In the genomic region with DNA sequence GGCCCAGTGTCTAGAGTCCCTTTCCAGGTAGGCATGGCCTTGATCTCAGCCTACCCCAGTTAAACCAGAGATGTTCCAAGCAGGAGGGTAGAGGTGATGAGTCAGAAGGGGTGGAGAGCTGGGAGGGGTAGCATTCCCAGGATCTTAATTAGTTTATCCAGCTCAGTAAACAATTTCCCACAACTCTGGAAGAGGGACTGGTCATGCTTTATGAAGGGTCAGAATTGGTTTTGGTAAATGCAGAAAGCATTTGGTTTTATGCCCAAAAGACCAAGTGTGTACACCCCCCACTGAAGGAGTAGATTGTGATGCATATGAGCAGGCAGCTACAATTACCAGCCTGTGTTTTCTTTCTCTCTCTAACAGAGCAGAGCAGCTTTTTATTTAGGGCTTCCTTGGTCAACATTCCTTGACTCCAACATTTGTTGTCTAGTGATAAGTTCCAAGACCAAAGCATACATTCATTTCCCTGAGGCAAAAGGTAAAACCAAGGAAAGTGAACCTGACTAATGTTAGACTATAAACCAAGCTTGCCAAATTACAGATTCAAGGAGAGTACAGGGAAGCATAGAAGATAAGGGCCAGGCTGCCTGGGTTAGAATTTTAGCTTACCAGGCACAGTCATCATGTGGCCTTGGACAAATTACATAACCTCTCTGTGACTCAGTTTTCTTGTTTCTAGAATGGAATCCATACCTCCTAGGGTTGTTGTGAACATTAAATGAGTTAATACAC, we compare ENCODE assay signal across 10 cellular contexts. TPM values are rescaled to one million over a fixed set of nuclear protein-coding genes. Genes with fewer than 3 reads are reported as not detected.
DNase-seq lines count a peak whose midpoint lies in the region; ATAC-seq and TF ChIP-seq lines count a peak whose summit lies in the region.
"Had no signal": no experiment of that assay in that cellular context is flagged by ENCODE, and none has a peak within 500 bp of the region (broad histone marks: within the 10 kb centered on the region; RNA-seq: fewer than 3 reads in every experiment).

No MANE protein-coding gene starts in this region.

- H3K36me3 Mint-ChIP-seq in endothelial cell (ENCODE audit: low read depth, unreplicated experiment), result peaks cover 37% of the 10 kb centered on the region

- H3K27me3 Mint-ChIP-seq in endothelial cell (ENCODE audit: unreplicated experiment), result peaks cover 2% of the 10 kb centered on the region
- H3K27me3 Mint-ChIP-seq: activated CD4-positive, alpha-beta memory T cell treated with anti-CD3 and anti-CD28 coated beads for 36 hours; central memory CD8-positive, alpha-beta T cell had no signal

- no peak for TF ChIP-seq CTCF in RWPE1 (conservative IDR thresholded peaks at IDR 0.05; ENCODE audit: low read depth)
- no peak for TF ChIP-seq CTCF in fibroblast of pulmonary artery (IDR thresholded peaks at IDR 0.05; ENCODE audit: low read length, missing control alignments)
- no peak for TF ChIP-seq CTCF in endothelial cell (IDR thresholded peaks at IDR 0.05; ENCODE audit: unreplicated experiment)

- no peaks in the 10 kb centered on the region for H3K9me3 Mint-ChIP-seq in endothelial cell (ENCODE audit: unreplicated experiment)
- H3K9me3 Mint-ChIP-seq: activated CD4-positive, alpha-beta memory T cell treated with anti-CD3 and anti-CD28 coated beads for 36 hours; central memory CD8-positive, alpha-beta T cell had no signal

- H3K4me1 Mint-ChIP-seq in endothelial cell (ENCODE audit: unreplicated experiment), result peaks cover 9% of the 10 kb centered on the region

- DNase-seq in GM04503 (ENCODE audit: low read depth) (peak; percentile 91), RWPE1 (ENCODE audit: low spot score) (peak; percentile 90), fibroblast of pulmonary artery (ENCODE audit: low read depth) (peak; percentile 53), renal cortical epithelial cell (ENCODE audit: low read depth) (peak; percentile 94), endothelial cell (ENCODE audit: low spot score) (no peak)
- DNase-seq in activated CD4-positive, alpha-beta T cell treated with anti-CD3 and anti-CD28 coated beads, Interleukin-2, amount 50 U/mL, for 1 hour, result no peak
- no peak for DNase-seq in stimulated activated CD4-positive, alpha-beta T cell treated with anti-CD3 and anti-CD28 coated beads, Interleukin-12 subunit alpha, Interleukin-12 subunit beta, amount 100 ng/mL, for 4 hours
- DNase-seq: activated CD4-positive, alpha-beta memory T cell treated with anti-CD3 and anti-CD28 coated beads for 36 hours had no signal

- no peak overlapping the region for H3K4me3 Mint-ChIP-seq in endothelial cell (ENCODE audit: unreplicated experiment)
- H3K4me3 Mint-ChIP-seq: activated CD4-positive, alpha-beta memory T cell treated with anti-CD3 and anti-CD28 coated beads for 36 hours; central memory CD8-positive, alpha-beta T cell had no signal

- ATAC-seq in GM21619 (IDR thresholded peaks at IDR 0.05; ENCODE audit: unreplicated experiment), result no peak

- no peak overlapping the region for H3K4me3 ChIP-seq in fibroblast of pulmonary artery (replicated peaks; ENCODE audit: low read depth, low read length)

- CTCF ChIA-PET in RWPE1 (lab: Yijun Ruan, JAX), result interaction anchor here (0.6 to 1.5 kb wide), 6 partner anchors 9 to 528 kb away, joined by 3 to 6 read pairs (median 4); a partner anchor contains a TSS

- POLR2A ChIA-PET in RWPE1 (lab: Yijun Ruan, JAX; ENCODE audit: low non-redundant PET), result interaction anchor here (0.6 kb wide), 1 partner anchor 232 kb away, joined by 6 read pairs; a partner anchor contains a TSS

- H3K27ac Mint-ChIP-seq in endothelial cell (ENCODE audit: unreplicated experiment), result no peak overlapping the region
- H3K27ac Mint-ChIP-seq: activated CD4-positive, alpha-beta memory T cell treated with anti-CD3 and anti-CD28 coated beads for 36 hours had no signal

- peak overlapping the region; percentile 73 for H3K27ac ChIP-seq in RWPE1

RNA-seq across cellular contexts. Expression of a gene that starts 17.6 kb away (rescaled TPM):
- total RNA-seq in renal cortical epithelial cell (59.4 and 63.9 TPM in 2 replicates), endothelial cell (ENCODE audit: unreplicated experiment) (33.2 TPM)

RNA-seq across cellular contexts. Expression of a gene that starts 17.7 kb away (rescaled TPM):
- total RNA-seq in renal cortical epithelial cell (59.9 and 81.4 TPM in 2 replicates), endothelial cell (ENCODE audit: unreplicated experiment) (135 TPM)

RNA-seq across cellular contexts. Expression of a gene that starts 32.5 kb away (rescaled TPM):
- total RNA-seq in renal cortical epithelial cell, result 0.55 TPM in 1 of 2 replicates, not detected in the other
- total RNA-seq in endothelial cell (ENCODE audit: unreplicated experiment), result 0.41 TPM
- total RNA-seq: activated CD4-positive, alpha-beta memory T cell treated with anti-CD3 and anti-CD28 coated beads for 36 hours had no signal

Comparison
In these comparisons a context has a peak if more than half of its experiments do, and no peak if none do; other contexts are left out.
1. DNase-seq: peak in GM04503 (single experiment), RWPE1 (single experiment), fibroblast of pulmonary artery (single experiment) and renal cortical epithelial cell (single experiment); none in activated CD4-positive, alpha-beta T cell treated with anti-CD3 and anti-CD28 coated beads, Interleukin-2, amount 50 U/mL, for 1 hour (single experiment), endothelial cell (single experiment) and stimulated activated CD4-positive, alpha-beta T cell treated with anti-CD3 and anti-CD28 coated beads, Interleukin-12 subunit alpha, Interleukin-12 subunit beta, amount 100 ng/mL, for 4 hours (single experiment).